ENCODE assay signal across 1 cellular context in genomic region chr10:44990302-44990655, GRCh38.
TF ChIP-seq lines count a peak whose summit lies in the region.

No MANE protein-coding gene starts in this region.

TF ChIP-seq in HepG2, 621 proteins besides CTCF, POLR2A, EP300 and RAD21 (continues in another document):
- TF ChIP-seq RFXAP (CRISPR knock-in tag; IDR thresholded peaks at IDR 0.05; ENCODE audit: borderline replicate concordance), result 0 out of 2 replicates have a peak, but pooled peaks have one; percentile 37
- TF ChIP-seq SMAD3 (CRISPR knock-in tag; IDR thresholded peaks at IDR 0.05), result 0 out of 2 replicates have a peak, but pooled peaks have one; percentile 14
- TF ChIP-seq RARA (CRISPR knock-in tag; IDR thresholded peaks at IDR 0.05), result peak; percentile 66
- 0 out of 2 replicates have a peak, but pooled peaks have one; percentile 43 for TF ChIP-seq ZNF670 (CRISPR knock-in tag; IDR thresholded peaks at IDR 0.05; ENCODE audit: borderline replicate concordance)
- TF ChIP-seq, protein P1, sequence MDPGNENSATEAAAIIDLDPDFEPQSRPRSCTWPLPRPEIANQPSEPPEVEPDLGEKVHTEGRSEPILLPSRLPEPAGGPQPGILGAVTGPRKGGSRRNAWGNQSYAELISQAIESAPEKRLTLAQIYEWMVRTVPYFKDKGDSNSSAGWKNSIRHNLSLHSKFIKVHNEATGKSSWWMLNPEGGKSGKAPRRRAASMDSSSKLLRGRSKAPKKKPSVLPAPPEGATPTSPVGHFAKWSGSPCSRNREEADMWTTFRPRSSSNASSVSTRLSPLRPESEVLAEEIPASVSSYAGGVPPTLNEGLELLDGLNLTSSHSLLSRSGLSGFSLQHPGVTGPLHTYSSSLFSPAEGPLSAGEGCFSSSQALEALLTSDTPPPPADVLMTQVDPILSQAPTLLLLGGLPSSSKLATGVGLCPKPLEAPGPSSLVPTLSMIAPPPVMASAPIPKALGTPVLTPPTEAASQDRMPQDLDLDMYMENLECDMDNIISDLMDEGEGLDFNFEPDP (CRISPR knock-in tag; conservative IDR thresholded peaks at IDR 0.05), result 0 out of 2 replicates have a peak, but pooled peaks have one; percentile 9
- TF ChIP-seq, protein P2, sequence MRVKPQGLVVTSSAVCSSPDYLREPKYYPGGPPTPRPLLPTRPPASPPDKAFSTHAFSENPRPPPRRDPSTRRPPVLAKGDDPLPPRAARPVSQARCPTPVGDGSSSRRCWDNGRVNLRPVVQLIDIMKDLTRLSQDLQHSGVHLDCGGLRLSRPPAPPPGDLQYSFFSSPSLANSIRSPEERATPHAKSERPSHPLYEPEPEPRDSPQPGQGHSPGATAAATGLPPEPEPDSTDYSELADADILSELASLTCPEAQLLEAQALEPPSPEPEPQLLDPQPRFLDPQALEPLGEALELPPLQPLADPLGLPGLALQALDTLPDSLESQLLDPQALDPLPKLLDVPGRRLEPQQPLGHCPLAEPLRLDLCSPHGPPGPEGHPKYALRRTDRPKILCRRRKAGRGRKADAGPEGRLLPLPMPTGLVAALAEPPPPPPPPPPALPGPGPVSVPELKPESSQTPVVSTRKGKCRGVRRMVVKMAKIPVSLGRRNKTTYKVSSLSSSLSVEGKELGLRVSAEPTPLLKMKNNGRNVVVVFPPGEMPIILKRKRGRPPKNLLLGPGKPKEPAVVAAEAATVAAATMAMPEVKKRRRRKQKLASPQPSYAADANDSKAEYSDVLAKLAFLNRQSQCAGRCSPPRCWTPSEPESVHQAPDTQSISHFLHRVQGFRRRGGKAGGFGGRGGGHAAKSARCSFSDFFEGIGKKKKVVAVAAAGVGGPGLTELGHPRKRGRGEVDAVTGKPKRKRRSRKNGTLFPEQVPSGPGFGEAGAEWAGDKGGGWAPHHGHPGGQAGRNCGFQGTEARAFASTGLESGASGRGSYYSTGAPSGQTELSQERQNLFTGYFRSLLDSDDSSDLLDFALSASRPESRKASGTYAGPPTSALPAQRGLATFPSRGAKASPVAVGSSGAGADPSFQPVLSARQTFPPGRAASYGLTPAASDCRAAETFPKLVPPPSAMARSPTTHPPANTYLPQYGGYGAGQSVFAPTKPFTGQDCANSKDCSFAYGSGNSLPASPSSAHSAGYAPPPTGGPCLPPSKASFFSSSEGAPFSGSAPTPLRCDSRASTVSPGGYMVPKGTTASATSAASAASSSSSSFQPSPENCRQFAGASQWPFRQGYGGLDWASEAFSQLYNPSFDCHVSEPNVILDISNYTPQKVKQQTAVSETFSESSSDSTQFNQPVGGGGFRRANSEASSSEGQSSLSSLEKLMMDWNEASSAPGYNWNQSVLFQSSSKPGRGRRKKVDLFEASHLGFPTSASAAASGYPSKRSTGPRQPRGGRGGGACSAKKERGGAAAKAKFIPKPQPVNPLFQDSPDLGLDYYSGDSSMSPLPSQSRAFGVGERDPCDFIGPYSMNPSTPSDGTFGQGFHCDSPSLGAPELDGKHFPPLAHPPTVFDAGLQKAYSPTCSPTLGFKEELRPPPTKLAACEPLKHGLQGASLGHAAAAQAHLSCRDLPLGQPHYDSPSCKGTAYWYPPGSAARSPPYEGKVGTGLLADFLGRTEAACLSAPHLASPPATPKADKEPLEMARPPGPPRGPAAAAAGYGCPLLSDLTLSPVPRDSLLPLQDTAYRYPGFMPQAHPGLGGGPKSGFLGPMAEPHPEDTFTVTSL (CRISPR knock-in tag; IDR thresholded peaks at IDR 0.05; ENCODE audit: borderline replicate concordance), result peak; percentile 67; the same call in 1 of the 2 replicates
- peak; percentile 79 for TF ChIP-seq MEF2D (CRISPR knock-in tag; IDR thresholded peaks at IDR 0.05)
- TF ChIP-seq ZNF816 (CRISPR knock-in tag; IDR thresholded peaks at IDR 0.05; ENCODE audit: borderline replicate concordance), result no peak; the same call in 1 of the 2 replicates
- TF ChIP-seq CSRNP2 (CRISPR knock-in tag; conservative IDR thresholded peaks at IDR 0.05; ENCODE audit: low read depth), result no peak
- no peak for TF ChIP-seq JDP2 (CRISPR knock-in tag; IDR thresholded peaks at IDR 0.05; ENCODE audit: borderline replicate concordance)
- peak; percentile 32; the same call in 1 of the 2 replicates for TF ChIP-seq HOXA3 (CRISPR knock-in tag; IDR thresholded peaks at IDR 0.05)
- TF ChIP-seq, protein P3, sequence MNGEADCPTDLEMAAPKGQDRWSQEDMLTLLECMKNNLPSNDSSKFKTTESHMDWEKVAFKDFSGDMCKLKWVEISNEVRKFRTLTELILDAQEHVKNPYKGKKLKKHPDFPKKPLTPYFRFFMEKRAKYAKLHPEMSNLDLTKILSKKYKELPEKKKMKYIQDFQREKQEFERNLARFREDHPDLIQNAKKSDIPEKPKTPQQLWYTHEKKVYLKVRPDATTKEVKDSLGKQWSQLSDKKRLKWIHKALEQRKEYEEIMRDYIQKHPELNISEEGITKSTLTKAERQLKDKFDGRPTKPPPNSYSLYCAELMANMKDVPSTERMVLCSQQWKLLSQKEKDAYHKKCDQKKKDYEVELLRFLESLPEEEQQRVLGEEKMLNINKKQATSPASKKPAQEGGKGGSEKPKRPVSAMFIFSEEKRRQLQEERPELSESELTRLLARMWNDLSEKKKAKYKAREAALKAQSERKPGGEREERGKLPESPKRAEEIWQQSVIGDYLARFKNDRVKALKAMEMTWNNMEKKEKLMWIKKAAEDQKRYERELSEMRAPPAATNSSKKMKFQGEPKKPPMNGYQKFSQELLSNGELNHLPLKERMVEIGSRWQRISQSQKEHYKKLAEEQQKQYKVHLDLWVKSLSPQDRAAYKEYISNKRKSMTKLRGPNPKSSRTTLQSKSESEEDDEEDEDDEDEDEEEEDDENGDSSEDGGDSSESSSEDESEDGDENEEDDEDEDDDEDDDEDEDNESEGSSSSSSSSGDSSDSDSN (CRISPR knock-in tag; IDR thresholded peaks at IDR 0.05), result 0 out of 2 replicates have a peak, but pooled peaks have one; percentile 41
- no peak for TF ChIP-seq MIER2 (CRISPR knock-in tag; IDR thresholded peaks at IDR 0.05)
- no peak for TF ChIP-seq HNRNPUL1 (IDR thresholded peaks at IDR 0.05; ENCODE audit: low read depth, low read length)
- TF ChIP-seq HMGXB4 (CRISPR knock-in tag; IDR thresholded peaks at IDR 0.05; ENCODE audit: borderline replicate concordance in 1 of 2, low read depth in 1 of 2), result 0 out of 4 replicates have a peak, but pooled peaks of 1 of the 2 experiments have one; percentile 56
- TF ChIP-seq, protein P4, sequence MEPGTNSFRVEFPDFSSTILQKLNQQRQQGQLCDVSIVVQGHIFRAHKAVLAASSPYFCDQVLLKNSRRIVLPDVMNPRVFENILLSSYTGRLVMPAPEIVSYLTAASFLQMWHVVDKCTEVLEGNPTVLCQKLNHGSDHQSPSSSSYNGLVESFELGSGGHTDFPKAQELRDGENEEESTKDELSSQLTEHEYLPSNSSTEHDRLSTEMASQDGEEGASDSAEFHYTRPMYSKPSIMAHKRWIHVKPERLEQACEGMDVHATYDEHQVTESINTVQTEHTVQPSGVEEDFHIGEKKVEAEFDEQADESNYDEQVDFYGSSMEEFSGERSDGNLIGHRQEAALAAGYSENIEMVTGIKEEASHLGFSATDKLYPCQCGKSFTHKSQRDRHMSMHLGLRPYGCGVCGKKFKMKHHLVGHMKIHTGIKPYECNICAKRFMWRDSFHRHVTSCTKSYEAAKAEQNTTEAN (CRISPR knock-in tag; conservative IDR thresholded peaks at IDR 0.05), result 0 out of 2 replicates have a peak, but pooled peaks have one; percentile 10
- TF ChIP-seq ZNF136 (CRISPR knock-in tag; IDR thresholded peaks at IDR 0.05; ENCODE audit: low read depth), result 0 out of 2 replicates have a peak, but pooled peaks have one; percentile 43
- no peak for TF ChIP-seq MEIS1 (CRISPR knock-in tag; IDR thresholded peaks at IDR 0.05; ENCODE audit: borderline replicate concordance)
- peak; percentile 45; the same call in 1 of the 2 replicates for TF ChIP-seq KAT7 (CRISPR knock-in tag; IDR thresholded peaks at IDR 0.05; ENCODE audit: borderline replicate concordance)
- TF ChIP-seq NR2C2 (CRISPR knock-in tag; IDR thresholded peaks at IDR 0.05; ENCODE audit: borderline replicate concordance), result peak; percentile 54; the same call in 1 of the 2 replicates
- peak; percentile 46; the same call in 1 of the 2 replicates for TF ChIP-seq HOXA5 (CRISPR knock-in tag; IDR thresholded peaks at IDR 0.05)
- no peak for TF ChIP-seq ZNF546 (CRISPR knock-in tag; conservative IDR thresholded peaks at IDR 0.05)
- no peak for TF ChIP-seq ZNF317 (CRISPR knock-in tag; IDR thresholded peaks at IDR 0.05)
- peak; percentile 81 for TF ChIP-seq HNF4G (IDR thresholded peaks at IDR 0.05; ENCODE audit: borderline replicate concordance, low read depth, low read length)
- peak; percentile 50; the same call in 1 of the 2 replicates for TF ChIP-seq HNF4G (CRISPR knock-in tag; IDR thresholded peaks at IDR 0.05; ENCODE audit: borderline replicate concordance, low read depth)
- no peak for TF ChIP-seq ZKSCAN1 (IDR thresholded peaks at IDR 0.05; ENCODE audit: low read length)
- TF ChIP-seq ZNF839 (CRISPR knock-in tag; IDR thresholded peaks at IDR 0.05; ENCODE audit: borderline replicate concordance), result no peak
- 0 out of 2 replicates have a peak, but pooled peaks have one; percentile 13 for TF ChIP-seq ZNF414 (CRISPR knock-in tag; IDR thresholded peaks at IDR 0.05)
- no peak for TF ChIP-seq CREB1 (IDR thresholded peaks at IDR 0.05)
- 0 out of 2 replicates have a peak, but pooled peaks have one; percentile 6 for TF ChIP-seq CREB1 (CRISPR knock-in tag; IDR thresholded peaks at IDR 0.05)
- no peak for TF ChIP-seq MYPOP (CRISPR knock-in tag; IDR thresholded peaks at IDR 0.05)
- no peak for TF ChIP-seq FIP1L1 (IDR thresholded peaks at IDR 0.05; ENCODE audit: borderline replicate concordance, insufficient read depth, low read depth, low read length)
- TF ChIP-seq TRAFD1 (CRISPR knock-in tag; IDR thresholded peaks at IDR 0.05; ENCODE audit: borderline replicate concordance), result no peak
- TF ChIP-seq SAP130 (CRISPR knock-in tag; IDR thresholded peaks at IDR 0.05; ENCODE audit: low read depth), result peak; percentile 16; the same call in 1 of the 2 replicates
- TF ChIP-seq, protein P5, sequence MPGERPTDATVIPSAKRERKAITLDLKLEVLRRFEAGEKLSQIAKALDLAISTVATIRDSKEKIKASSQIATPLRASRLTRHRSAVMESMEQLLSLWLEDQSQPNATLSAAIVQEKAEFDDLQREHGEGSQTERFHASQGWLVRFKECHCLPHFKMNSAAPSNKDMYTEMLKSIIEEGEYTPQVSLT (CRISPR knock-in tag; IDR thresholded peaks at IDR 0.05; ENCODE audit: borderline replicate concordance, low read depth), result no peak
- peak; percentile 56 for TF ChIP-seq FOXA3 (CRISPR knock-in tag; IDR thresholded peaks at IDR 0.05)
- TF ChIP-seq ZSCAN12 (CRISPR knock-in tag; IDR thresholded peaks at IDR 0.05), result 0 out of 2 replicates have a peak, but pooled peaks have one; percentile 61
- peak; percentile 22 for TF ChIP-seq YY1 (IDR thresholded peaks at IDR 0.05; ENCODE audit: insufficient read depth, insufficient replicate concordance, low read depth, low read length)
- no peak for TF ChIP-seq U2AF1 (optimal IDR thresholded peaks at IDR 0.05; ENCODE audit: low read depth, low read length)
- TF ChIP-seq ZBTB7A (CRISPR knock-in tag; IDR thresholded peaks at IDR 0.05), result 0 out of 2 replicates have a peak, but pooled peaks have one; percentile 8
- TF ChIP-seq STAG1 (CRISPR knock-in tag; IDR thresholded peaks at IDR 0.05), result peak; percentile 71
- TF ChIP-seq SMYD3 (CRISPR knock-in tag; IDR thresholded peaks at IDR 0.05), result no peak
